In genomic region chr2:12192762-12193161, GRCh38 we compare ENCODE assay signal across 14 cellular contexts.
DNase-seq lines count a peak whose midpoint lies in the region; ATAC-seq and TF ChIP-seq lines count a peak whose summit lies in the region.
"Had no signal": no experiment of that assay in that cellular context is flagged by ENCODE, and none has a peak within 500 bp of the region (broad histone marks: within the 10 kb centered on the region; RNA-seq: fewer than 3 reads in every experiment).

No MANE protein-coding gene starts in this region.

- no peak overlapping the region for H2BK15ac ChIP-seq in H9 (ENCODE audit: low read depth, low read length)

- DNase-seq in activated CD4-positive, alpha-beta T cell treated with anti-CD3 and anti-CD28 coated beads, Interleukin-2, amount 10 ng/mL, durations not matched to agents 7 days and 5 days: peak; percentile 8
- DNase-seq in activated CD4-positive, alpha-beta T cell treated with anti-CD3 and anti-CD28 coated beads, Interleukin-2, amount 50 U/mL, for 4 hours: no peak
- DNase-seq in MV-4-11 (lab: John Stamatoyannopoulos, UW) (peak; percentile 87), psoas muscle (no peak), H9 (no peak)
- DNase-seq in effector memory CD8-positive, alpha-beta T cell: no peak
- DNase-seq: effector memory CD4-positive, alpha-beta T cell; glutamatergic neuron; left colon; NCI-H2081; occipital lobe; stimulated activated CD8-positive, alpha-beta memory T cell treated with anti-CD3 and anti-CD28 coated beads, Interleukin-4, amount 100 ng/mL, for 48 hours had no signal

- H4K91ac ChIP-seq in H9 (ENCODE audit: insufficient read length, low read depth, low read length): no peak overlapping the region

- no peak overlapping the region for H2BK12ac ChIP-seq in H9 (ENCODE audit: insufficient read length, low read depth, low read length)

- no peak overlapping the region for H3K56ac ChIP-seq in H9 (ENCODE audit: insufficient read length, low read depth, low read length)

- H2BK20ac ChIP-seq in H9 (ENCODE audit: low read depth, low read length, poor library complexity, severe bottlenecking): no peak overlapping the region

- peak; percentile 7 for ATAC-seq in effector memory CD8-positive, alpha-beta T cell (replicated peaks)
- no peak for ATAC-seq in psoas muscle
- ATAC-seq in HG03354 (IDR thresholded peaks at IDR 0.05; ENCODE audit: poor library complexity, severe bottlenecking, unreplicated experiment): no peak
- no peak for ATAC-seq in GM19463 (IDR thresholded peaks at IDR 0.05; ENCODE audit: unreplicated experiment)
- ATAC-seq: left colon had no signal

- no peak overlapping the region for H2AK5ac ChIP-seq in H9 (ENCODE audit: insufficient read length, low read length)

- no peaks in the 10 kb centered on the region for H3K36me3 ChIP-seq in psoas muscle (ENCODE audit: insufficient read depth in 1 of 2, low read depth in 1 of 2)

- H3K9me3 Mint-ChIP-seq in activated CD4-positive, alpha-beta T cell treated with anti-CD3 and anti-CD28 coated beads, Interleukin-2, amount 10 ng/mL, durations not matched to agents 7 days and 5 days: peaks cover 35% of the 10 kb centered on the region
- H3K9me3 Mint-ChIP-seq in effector memory CD8-positive, alpha-beta T cell: no peaks in the 10 kb centered on the region
- H3K9me3 Mint-ChIP-seq in H9: peaks cover 0 to 6% of the 10 kb centered on the region in 2 experiments; a peak in 2 of 5 replicates

- peaks cover 4% of the 10 kb centered on the region for H3K9me3 ChIP-seq in psoas muscle
- peaks cover 5% of the 10 kb centered on the region for H3K9me3 ChIP-seq in H9 (ENCODE audit: control insufficient read depth, low read depth, low read length)

- H3K4me1 Mint-ChIP-seq in activated CD4-positive, alpha-beta T cell treated with anti-CD3 and anti-CD28 coated beads, Interleukin-2, amount 10 ng/mL, durations not matched to agents 7 days and 5 days: peaks cover 19% of the 10 kb centered on the region
- peaks cover 3 to 5% of the 10 kb centered on the region in 2 donors for H3K4me1 Mint-ChIP-seq in effector memory CD8-positive, alpha-beta T cell (ENCODE audit: low read depth in 2 of 2)
- no peaks in the 10 kb centered on the region for H3K4me1 Mint-ChIP-seq in H9

- H4K8ac ChIP-seq in H9 (replicated peaks; ENCODE audit: insufficient read length, low read depth, low read length): no peak overlapping the region

- no peak overlapping the region for H3K4me2 ChIP-seq in H9 (ENCODE audit: insufficient read depth, insufficient read length, low read length)

- H3K79me2 ChIP-seq in H9 (ENCODE audit: insufficient read depth, low read length): no peaks in the 10 kb centered on the region

- intact Hi-C loops in psoas muscle (cut with DNase I): no loop called here

- H2BK120ac ChIP-seq in H9 (ENCODE audit: low read depth, low read length, poor library complexity, severe bottlenecking): no peak overlapping the region

- CTCF ChIA-PET in activated CD4-positive, alpha-beta T cell treated with anti-CD3 and anti-CD28 coated beads, Interleukin-2, amount 10 ng/mL, durations not matched to agents 7 days and 5 days (lab: Charles Lee): no interaction called here

- TF ChIP-seq CTCF in psoas muscle (IDR thresholded peaks at IDR 0.05) (no peak), H9 (conservative IDR thresholded peaks at IDR 0.05) (no peak)

- H3T11ph ChIP-seq in H9 (ENCODE audit: low read length): no peak overlapping the region

- POLR2A ChIA-PET in activated CD4-positive, alpha-beta T cell treated with anti-CD3 and anti-CD28 coated beads, Interleukin-2, amount 10 ng/mL, durations not matched to agents 7 days and 5 days (lab: Charles Lee): no interaction called here

- H3K4ac ChIP-seq in H9 (ENCODE audit: low read depth, low read length): no peak overlapping the region

- no peak overlapping the region for H2BK5ac ChIP-seq in H9 (ENCODE audit: insufficient read length, low read length)

- H3K4me3 ChIP-seq in psoas muscle: no peak overlapping the region

- H4K20me1 ChIP-seq in H9 (ENCODE audit: control insufficient read depth, insufficient read depth, insufficient read length): no peaks in the 10 kb centered on the region

- H3K27me3 ChIP-seq in psoas muscle (ENCODE audit: insufficient read depth in 3 of 3, low read length in 2 of 3) (no peaks in the 10 kb centered on the region), H9 (ENCODE audit: insufficient read depth, low read length) (no peaks in the 10 kb centered on the region)

- no peak overlapping the region for H3K23ac ChIP-seq in H9 (ENCODE audit: insufficient read length, low read depth, low read length)

- H2AFZ ChIP-seq in H9 (ENCODE audit: low read length): no peak overlapping the region

- H4K5ac ChIP-seq in H9 (ENCODE audit: insufficient read length, low read depth, low read length): no peak overlapping the region

- H3K4me1 ChIP-seq in psoas muscle: no peaks in the 10 kb centered on the region
- no peaks in the 10 kb centered on the region for H3K4me1 ChIP-seq in H9 (ENCODE audit: insufficient read depth, low read length)

- no peak overlapping the region for H3K18ac ChIP-seq in H9 (ENCODE audit: insufficient read length, low read depth, low read length)

- H3K23me2 ChIP-seq in H9 (ENCODE audit: insufficient read length, low read depth, low read length, poor library complexity, severe bottlenecking): no peaks in the 10 kb centered on the region

- H3K27ac ChIP-seq in psoas muscle (peak overlapping the region; percentile 25), H9 (ENCODE audit: insufficient read length, low read depth, low read length) (no peak overlapping the region)

- H3K9ac ChIP-seq in H9 (ENCODE audit: extremely low read depth, insufficient read length, low read length): no peak overlapping the region

- WGBS in psoas muscle, 3 donors: 62 to 76% (median 73%) methylated on average over 5 of the region's 5 CpGs
- no CpG with 5 or more reads among the region's 5 CpGs for WGBS in H9 (ENCODE audit: extremely low coverage, insufficient read length, low lambda C conversion rate)

- no peak overlapping the region for H3K4me3 Mint-ChIP-seq in activated CD4-positive, alpha-beta T cell treated with anti-CD3 and anti-CD28 coated beads, Interleukin-2, amount 10 ng/mL, durations not matched to agents 7 days and 5 days
- peak overlapping the region in 1 of 2 donors; percentile 3 for H3K4me3 Mint-ChIP-seq in effector memory CD8-positive, alpha-beta T cell
- H3K4me3 Mint-ChIP-seq in H9: no peak overlapping the region

- no peak overlapping the region for H3K14ac ChIP-seq in H9 (ENCODE audit: insufficient read depth, low read length)

- peaks cover 3% of the 10 kb centered on the region for H3K27me3 Mint-ChIP-seq in activated CD4-positive, alpha-beta T cell treated with anti-CD3 and anti-CD28 coated beads, Interleukin-2, amount 10 ng/mL, durations not matched to agents 7 days and 5 days
- H3K27me3 Mint-ChIP-seq in effector memory CD8-positive, alpha-beta T cell: peaks cover 9 to 18% of the 10 kb centered on the region in 2 donors
- H3K27me3 Mint-ChIP-seq in H9 (ENCODE audit: low read depth): no peaks in the 10 kb centered on the region

- no peaks in the 10 kb centered on the region for H3K79me1 ChIP-seq in H9 (ENCODE audit: insufficient read depth, low read depth, low read length, poor library complexity, severe bottlenecking)

- peak overlapping the region; percentile 87 for H3K27ac Mint-ChIP-seq in activated CD4-positive, alpha-beta T cell treated with anti-CD3 and anti-CD28 coated beads, Interleukin-2, amount 10 ng/mL, durations not matched to agents 7 days and 5 days
- no peak overlapping the region for H3K27ac Mint-ChIP-seq in effector memory CD8-positive, alpha-beta T cell
- H3K27ac Mint-ChIP-seq in H9: no peak overlapping the region

- H3K36me3 Mint-ChIP-seq in activated CD4-positive, alpha-beta T cell treated with anti-CD3 and anti-CD28 coated beads, Interleukin-2, amount 10 ng/mL, durations not matched to agents 7 days and 5 days (ENCODE audit: low read depth): peaks cover 11% of the 10 kb centered on the region
- no peaks in the 10 kb centered on the region for H3K36me3 Mint-ChIP-seq in effector memory CD8-positive, alpha-beta T cell (ENCODE audit: insufficient read depth)
- H3K36me3 Mint-ChIP-seq in H9 (ENCODE audit: insufficient read depth in 1 of 3, low read depth in 3 of 3): no peaks in the 10 kb centered on the region

Comparison
In these comparisons a context has a peak if more than half of its experiments do, and no peak if none do; other contexts are left out.
1. DNase-seq: peak in activated CD4-positive, alpha-beta T cell treated with anti-CD3 and anti-CD28 coated beads, Interleukin-2, amount 10 ng/mL, durations not matched to agents 7 days and 5 days (single experiment) and MV-4-11 (single experiment); none in activated CD4-positive, alpha-beta T cell treated with anti-CD3 and anti-CD28 coated beads, Interleukin-2, amount 50 U/mL, for 4 hours (0 of 2), effector memory CD8-positive, alpha-beta T cell (0 of 3), psoas muscle (0 of 2) and H9 (single experiment).